16 cellular contexts compared by ENCODE assay signal in the genomic region with DNA sequence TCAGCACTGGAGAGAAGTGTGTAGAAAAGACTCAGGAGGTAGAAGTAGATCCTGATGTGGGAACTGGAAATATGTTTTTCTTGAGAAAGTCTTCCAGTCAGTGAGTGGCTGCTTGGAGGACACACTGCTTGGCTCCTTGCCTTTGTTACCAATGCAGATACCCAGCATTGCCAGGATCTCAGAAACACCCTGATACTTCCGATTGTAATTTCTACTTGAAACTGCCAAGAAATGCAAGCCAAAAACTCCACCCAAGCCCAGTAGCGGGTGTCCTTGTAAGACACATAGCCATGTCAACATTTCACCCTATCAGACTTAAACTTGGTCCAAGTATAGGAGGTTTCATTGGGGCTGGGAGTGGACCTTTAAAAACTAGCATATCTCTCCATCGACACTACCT.
DNase-seq lines count a peak whose midpoint lies in the region; TF ChIP-seq lines count a peak whose summit lies in the region.
"Had no signal": no experiment of that assay in that cellular context is flagged by ENCODE, and none has a peak within 500 bp of the region (broad histone marks: within the 10 kb centered on the region; RNA-seq: fewer than 3 reads in every experiment).

No MANE protein-coding gene starts in this region.

- DNase-seq in NCI-H226 (peak; percentile 18), fibroblast of the aortic adventitia (ENCODE audit: low read depth) (peak; percentile 27), testis (peak; percentile 27), HFFc6 (no peak), A673 (ENCODE audit: low spot score) (no peak)
- no peak for DNase-seq in effector CD4-positive, alpha-beta T cell
- DNase-seq in activated naive CD4-positive, alpha-beta T cell treated with anti-CD3 and anti-CD28 coated beads, Interleukin-2, amount 10 ng/mL, durations not matched to agents 7 days and 5 days, result no peak
- DNase-seq: activated CD4-positive, alpha-beta memory T cell treated with anti-CD3 and anti-CD28 coated beads, Interleukin-2, amount 10 ng/mL, durations not matched to agents 7 days and 5 days; Calu3; naive thymus-derived CD8-positive, alpha-beta T cell; NCI-H2081; Peyer's patch; stimulated activated CD4-positive, alpha-beta T cell treated with anti-CD3 and anti-CD28 coated beads, Interleukin-4, amount 100 ng/mL, for 4 hours had no signal

- H3K27ac ChIP-seq in mucosa of rectum (ENCODE audit: low read depth in 2 of 2, low read length in 2 of 2) (peak overlapping the region; percentile 11 to 61), testis (peak overlapping the region in 1 of 2 donors; percentile 56), A673 (ENCODE audit: low read depth, low read length, poor library complexity, severe bottlenecking) (no peak overlapping the region)

- H3K9ac ChIP-seq in mucosa of rectum (ENCODE audit: low read depth in 1 of 2, low read length in 2 of 2), result no peak overlapping the region

- 35 to 38% methylated on average over 3 of the region's 3 CpGs for WGBS in testis, 2 donors

- peaks cover 18 to 41% of the 10 kb centered on the region in 2 donors for H3K4me1 ChIP-seq in mucosa of rectum (ENCODE audit: control insufficient read depth in 2 of 2, insufficient read depth in 2 of 2, low read length in 2 of 2)
- H3K4me1 ChIP-seq in testis, result peaks cover 16% of the 10 kb centered on the region
- H3K4me1 ChIP-seq in A673 (ENCODE audit: insufficient read depth, low read length, poor library complexity, severe bottlenecking), result no peaks in the 10 kb centered on the region

- H3K27me3 ChIP-seq in mucosa of rectum (ENCODE audit: control insufficient read depth in 2 of 2, insufficient read depth in 2 of 2, low read length in 2 of 2) (peaks cover 0 to 2% of the 10 kb centered on the region in 2 donors), testis (no peaks in the 10 kb centered on the region), A673 (replicated peaks; ENCODE audit: insufficient read depth, low read depth, low read length, poor library complexity) (no peaks in the 10 kb centered on the region)
- H3K27me3 ChIP-seq: adrenal gland, Peyer's patch, right lobe of liver had no signal

- no peaks in the 10 kb centered on the region for H3K9me3 ChIP-seq in mucosa of rectum (ENCODE audit: control insufficient read depth in 2 of 2, low read length in 2 of 2)
- no peaks in the 10 kb centered on the region for H3K9me3 ChIP-seq in testis
- no peaks in the 10 kb centered on the region for H3K9me3 ChIP-seq in A673 (ENCODE audit: low read depth, low read length, poor library complexity, severe bottlenecking)
- H3K9me3 ChIP-seq: adrenal gland, Peyer's patch, right lobe of liver had no signal

- TF ChIP-seq POLR2A in testis (IDR thresholded peaks at IDR 0.05), result no peak

- TF ChIP-seq CTCF in fibroblast of the aortic adventitia (IDR thresholded peaks at IDR 0.05; ENCODE audit: insufficient read depth, low read length), result no peak
- TF ChIP-seq CTCF in testis (IDR thresholded peaks at IDR 0.05), result no peak
- no peak for TF ChIP-seq CTCF in HFFc6 (IDR thresholded peaks at IDR 0.05)
- TF ChIP-seq CTCF in A673 (conservative IDR thresholded peaks at IDR 0.05; ENCODE audit: low read depth, low read length), result no peak

- CTCF ChIA-PET in activated naive CD4-positive, alpha-beta T cell treated with anti-CD3 and anti-CD28 coated beads, Interleukin-2, amount 10 ng/mL, durations not matched to agents 7 days and 5 days (lab: Charles Lee), result no interaction called here
- CTCF ChIA-PET in A673 (lab: Charles Lee), result no interaction called here

- H3K4me3 ChIP-seq in fibroblast of the aortic adventitia (ENCODE audit: low read depth, low read length) (no peak overlapping the region), mucosa of rectum (ENCODE audit: low read length in 2 of 2) (no peak overlapping the region), testis (no peak overlapping the region), A673 (ENCODE audit: low read depth, low read length, poor library complexity, severe bottlenecking) (no peak overlapping the region)
- H3K4me3 ChIP-seq: adrenal gland, Peyer's patch had no signal

- H3K36me3 ChIP-seq in mucosa of rectum (ENCODE audit: control insufficient read depth in 2 of 2, insufficient read depth in 2 of 2, low read length in 2 of 2), result no peaks in the 10 kb centered on the region
- H3K36me3 ChIP-seq in testis (ENCODE audit: low read depth, missing control alignments), result no peaks in the 10 kb centered on the region
- H3K36me3 ChIP-seq in A673 (ENCODE audit: insufficient read depth, low read length, poor library complexity, severe bottlenecking), result no peaks in the 10 kb centered on the region
- H3K36me3 ChIP-seq: adrenal gland, Peyer's patch, right lobe of liver had no signal

- no TSS peak for BruUV-seq in A673 (replicated peaks; lab: Mats Ljungman, UMichigan)

- no peaks in the 10 kb centered on the region for H3K9me3 Mint-ChIP-seq in activated naive CD4-positive, alpha-beta T cell treated with anti-CD3 and anti-CD28 coated beads, Interleukin-2, amount 10 ng/mL, durations not matched to agents 7 days and 5 days
- H3K9me3 Mint-ChIP-seq in HFFc6, result 0 out of 2 replicates have a peak, but pooled peaks cover 2% of the 10 kb centered on the region
- H3K9me3 Mint-ChIP-seq: activated CD4-positive, alpha-beta memory T cell treated with anti-CD3 and anti-CD28 coated beads, Interleukin-2, amount 10 ng/mL, durations not matched to agents 7 days and 5 days had no signal

- intact Hi-C loops in testis (cut with DNase I; ENCODE audit: low total_unique reads), result no loop called here
- intact Hi-C loops in A673 (cut with micrococcal nuclease; ENCODE audit: unreplicated experiment), result no loop called here

- H3K4me1 Mint-ChIP-seq in activated naive CD4-positive, alpha-beta T cell treated with anti-CD3 and anti-CD28 coated beads, Interleukin-2, amount 10 ng/mL, durations not matched to agents 7 days and 5 days, result no peaks in the 10 kb centered on the region
- 0 out of 2 replicates have a peak, but pooled peaks cover 7% of the 10 kb centered on the region for H3K4me1 Mint-ChIP-seq in HFFc6 (ENCODE audit: low read depth)
- H3K4me1 Mint-ChIP-seq: activated CD4-positive, alpha-beta memory T cell treated with anti-CD3 and anti-CD28 coated beads, Interleukin-2, amount 10 ng/mL, durations not matched to agents 7 days and 5 days; naive thymus-derived CD8-positive, alpha-beta T cell had no signal

- POLR2A ChIA-PET in A673 (lab: Charles Lee; ENCODE audit: low non-redundant PET), result no interaction called here

- H3K4me3 Mint-ChIP-seq in activated naive CD4-positive, alpha-beta T cell treated with anti-CD3 and anti-CD28 coated beads, Interleukin-2, amount 10 ng/mL, durations not matched to agents 7 days and 5 days, result no peak overlapping the region
- no peak overlapping the region for H3K4me3 Mint-ChIP-seq in HFFc6
- H3K4me3 Mint-ChIP-seq: activated CD4-positive, alpha-beta memory T cell treated with anti-CD3 and anti-CD28 coated beads, Interleukin-2, amount 10 ng/mL, durations not matched to agents 7 days and 5 days; naive thymus-derived CD8-positive, alpha-beta T cell had no signal

- peaks cover 10% of the 10 kb centered on the region for H3K27me3 Mint-ChIP-seq in activated naive CD4-positive, alpha-beta T cell treated with anti-CD3 and anti-CD28 coated beads, Interleukin-2, amount 10 ng/mL, durations not matched to agents 7 days and 5 days
- H3K27me3 Mint-ChIP-seq in HFFc6 (ENCODE audit: insufficient read depth), result peaks cover 9% of the 10 kb centered on the region

- no peaks in the 10 kb centered on the region for H3K36me3 Mint-ChIP-seq in activated naive CD4-positive, alpha-beta T cell treated with anti-CD3 and anti-CD28 coated beads, Interleukin-2, amount 10 ng/mL, durations not matched to agents 7 days and 5 days
- no peaks in the 10 kb centered on the region for H3K36me3 Mint-ChIP-seq in HFFc6 (ENCODE audit: low read depth)
- H3K36me3 Mint-ChIP-seq: naive thymus-derived CD8-positive, alpha-beta T cell had no signal

- H3K27ac Mint-ChIP-seq in activated naive CD4-positive, alpha-beta T cell treated with anti-CD3 and anti-CD28 coated beads, Interleukin-2, amount 10 ng/mL, durations not matched to agents 7 days and 5 days, result no peak overlapping the region
- no peak overlapping the region for H3K27ac Mint-ChIP-seq in HFFc6
- H3K27ac Mint-ChIP-seq: activated CD4-positive, alpha-beta memory T cell treated with anti-CD3 and anti-CD28 coated beads, Interleukin-2, amount 10 ng/mL, durations not matched to agents 7 days and 5 days; naive thymus-derived CD8-positive, alpha-beta T cell had no signal

Comparison
In these comparisons a context has a peak if more than half of its experiments do, and no peak if none do; other contexts are left out.
1. DNase-seq: peak in NCI-H226 (single experiment), fibroblast of the aortic adventitia (single experiment) and testis (single experiment); none in effector CD4-positive, alpha-beta T cell (single experiment), activated naive CD4-positive, alpha-beta T cell treated with anti-CD3 and anti-CD28 coated beads, Interleukin-2, amount 10 ng/mL, durations not matched to agents 7 days and 5 days (single experiment), HFFc6 (single experiment) and A673 (single experiment).